Comparison of ENCODE assay signal across 12 cellular contexts in the genomic region with DNA sequence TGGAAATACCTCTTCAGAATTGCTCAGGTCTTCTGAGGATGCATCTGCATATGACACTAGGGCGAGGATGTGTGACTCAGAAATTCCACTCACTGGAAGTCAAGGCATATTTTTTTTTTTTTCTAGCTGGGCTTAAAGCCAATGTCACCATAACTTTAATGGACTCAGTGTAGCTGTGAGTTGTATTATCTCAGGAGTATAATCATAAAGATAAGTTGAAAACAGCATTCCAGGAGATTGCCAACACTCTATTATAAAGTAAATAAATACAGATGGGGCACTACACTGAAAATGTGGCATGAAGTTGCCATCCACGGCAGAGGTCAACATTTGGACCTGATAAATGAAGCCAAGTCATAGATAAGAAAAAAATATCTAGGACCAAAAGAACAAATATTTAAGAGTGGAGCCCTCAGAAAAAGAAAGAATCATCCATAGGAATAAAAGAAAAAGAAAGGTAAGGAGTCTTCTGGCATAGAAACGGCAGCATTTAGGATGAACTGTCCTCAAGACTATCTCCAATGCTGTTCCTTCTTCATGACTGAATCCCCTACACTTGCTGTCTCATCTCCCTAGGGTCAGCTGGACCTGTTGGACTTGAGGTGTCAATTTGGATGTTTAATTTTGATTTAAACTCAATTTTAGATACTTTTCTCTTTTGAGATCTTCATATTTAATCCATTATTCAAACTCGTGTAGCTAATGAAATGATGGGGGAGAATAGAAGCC.
DNase-seq lines count a peak whose midpoint lies in the region; ATAC-seq and TF ChIP-seq lines count a peak whose summit lies in the region.
"Had no signal": no experiment of that assay in that cellular context is flagged by ENCODE, and none has a peak within 500 bp of the region (broad histone marks: within the 10 kb centered on the region; RNA-seq: fewer than 3 reads in every experiment).

No MANE protein-coding gene starts in this region.

- H3K27ac ChIP-seq in adrenal gland, result no peak overlapping the region
- peak overlapping the region; percentile 0 to 45 for H3K27ac ChIP-seq in tibial artery

- no peaks in the 10 kb centered on the region for H3K4me1 Mint-ChIP-seq in activated CD4-positive, alpha-beta T cell treated with anti-CD3 and anti-CD28 coated beads, Interleukin-2, amount 10 ng/mL, durations not matched to agents 24 days and 14 days
- H3K4me1 Mint-ChIP-seq: stimulated activated naive B cell treated with anti-CD40 and anti-IgM and Interleukin-4, amounts not matched to agents 10 μg/mL and 1 μg/mL and 100 μg/mL, for 72 hours had no signal

- no peak for TF ChIP-seq POLR2A in adrenal gland (IDR thresholded peaks at IDR 0.05)

- peak; percentile 6 for DNase-seq in activated CD4-positive, alpha-beta T cell treated with anti-CD3 and anti-CD28 coated beads for 48 hours
- DNase-seq in activated CD4-positive, alpha-beta T cell treated with anti-CD3 and anti-CD28 coated beads, Interleukin-2, amount 10 ng/mL, durations not matched to agents 24 days and 14 days, result no peak
- DNase-seq in adrenal gland, result peak; percentile 43 to 71 (median 65)
- no peak for DNase-seq in left ventricle myocardium superior
- no peak for DNase-seq in tibial artery
- no peak for DNase-seq in NCI-H1092 (lab: John Stamatoyannopoulos, UW)
- DNase-seq in putamen (ENCODE audit: low spot score), result no peak
- DNase-seq: activated CD4-positive, alpha-beta T cell treated with anti-CD3 and anti-CD28 coated beads, Interleukin-2, amount 50 U/mL, for 48 hours; effector memory CD8-positive, alpha-beta T cell; NCI-H526 treated with DMSO at 0.1 percent for 48 hours; stimulated activated naive B cell treated with anti-CD40 and anti-IgM and Interleukin-4, amounts not matched to agents 10 μg/mL and 1 μg/mL and 100 μg/mL, for 72 hours had no signal

- WGBS in adrenal gland, 4 donors, result 47 to 58% (median 55%) methylated on average over 4 of the region's 4 CpGs

- H3K9me3 Mint-ChIP-seq in activated CD4-positive, alpha-beta T cell treated with anti-CD3 and anti-CD28 coated beads, Interleukin-2, amount 10 ng/mL, durations not matched to agents 24 days and 14 days, result no peaks in the 10 kb centered on the region
- H3K9me3 Mint-ChIP-seq: effector memory CD8-positive, alpha-beta T cell; stimulated activated naive B cell treated with anti-CD40 and anti-IgM and Interleukin-4, amounts not matched to agents 10 μg/mL and 1 μg/mL and 100 μg/mL, for 72 hours had no signal

- H3K27ac Mint-ChIP-seq in activated CD4-positive, alpha-beta T cell treated with anti-CD3 and anti-CD28 coated beads, Interleukin-2, amount 10 ng/mL, durations not matched to agents 24 days and 14 days, result no peak overlapping the region
- H3K27ac Mint-ChIP-seq: effector memory CD8-positive, alpha-beta T cell; stimulated activated naive B cell treated with anti-CD40 and anti-IgM and Interleukin-4, amounts not matched to agents 10 μg/mL and 1 μg/mL and 100 μg/mL, for 72 hours had no signal

- H3K4me3 ChIP-seq in adrenal gland (no peak overlapping the region), tibial artery (no peak overlapping the region)

- intact Hi-C loops in activated CD4-positive, alpha-beta T cell treated with anti-CD3 and anti-CD28 coated beads, Interleukin-2, amount 10 ng/mL, durations not matched to agents 24 days and 14 days (cut with micrococcal nuclease), result no loop called here
- intact Hi-C loops in adrenal gland (cut with DNase I) (no loop called here), left ventricle myocardium superior (cut with micrococcal nuclease) (no loop called here), tibial artery (cut with DNase I; ENCODE audit: low total_unique reads) (no loop called here)

- ATAC-seq in left ventricle myocardium superior, result peak; percentile 75
- no peak for ATAC-seq in HG03342 (IDR thresholded peaks at IDR 0.05; ENCODE audit: unreplicated experiment)
- ATAC-seq: effector memory CD8-positive, alpha-beta T cell; stimulated activated naive B cell treated with anti-CD40 and anti-IgM and Interleukin-4, amounts not matched to agents 10 μg/mL and 1 μg/mL and 100 μg/mL, for 72 hours had no signal

- H3K27me3 ChIP-seq in adrenal gland (no peaks in the 10 kb centered on the region), tibial artery (no peaks in the 10 kb centered on the region)

- no peak overlapping the region for H3K4me3 Mint-ChIP-seq in activated CD4-positive, alpha-beta T cell treated with anti-CD3 and anti-CD28 coated beads, Interleukin-2, amount 10 ng/mL, durations not matched to agents 24 days and 14 days
- H3K4me3 Mint-ChIP-seq: effector memory CD8-positive, alpha-beta T cell; stimulated activated naive B cell treated with anti-CD40 and anti-IgM and Interleukin-4, amounts not matched to agents 10 μg/mL and 1 μg/mL and 100 μg/mL, for 72 hours had no signal

- H3K36me3 Mint-ChIP-seq in activated CD4-positive, alpha-beta T cell treated with anti-CD3 and anti-CD28 coated beads, Interleukin-2, amount 10 ng/mL, durations not matched to agents 24 days and 14 days (ENCODE audit: low read depth), result no peaks in the 10 kb centered on the region
- H3K36me3 Mint-ChIP-seq: stimulated activated naive B cell treated with anti-CD40 and anti-IgM and Interleukin-4, amounts not matched to agents 10 μg/mL and 1 μg/mL and 100 μg/mL, for 72 hours had no signal

- H3K9me3 ChIP-seq in adrenal gland (replicated peaks in 1 of 3) (no peaks in the 10 kb centered on the region), tibial artery (no peaks in the 10 kb centered on the region)

- H3K36me3 ChIP-seq in adrenal gland (replicated peaks in 1 of 2) (no peaks in the 10 kb centered on the region), tibial artery (no peaks in the 10 kb centered on the region)

- H3K27me3 Mint-ChIP-seq in activated CD4-positive, alpha-beta T cell treated with anti-CD3 and anti-CD28 coated beads, Interleukin-2, amount 10 ng/mL, durations not matched to agents 24 days and 14 days, result peaks cover 5% of the 10 kb centered on the region
- H3K27me3 Mint-ChIP-seq: stimulated activated naive B cell treated with anti-CD40 and anti-IgM and Interleukin-4, amounts not matched to agents 10 μg/mL and 1 μg/mL and 100 μg/mL, for 72 hours had no signal

- no peak for TF ChIP-seq CTCF in adrenal gland (IDR thresholded peaks at IDR 0.05)
- TF ChIP-seq CTCF in tibial artery (IDR thresholded peaks at IDR 0.05), result no peak

- peaks cover 4 to 12% of the 10 kb centered on the region in 2 donors for H3K4me1 ChIP-seq in adrenal gland (replicated peaks in 1 of 2)
- H3K4me1 ChIP-seq in tibial artery, result peaks cover 0 to 34% (median 11%) of the 10 kb centered on the region in 4 donors

Comparison
In these comparisons a context has a peak if more than half of its experiments do, and no peak if none do; other contexts are left out.
1. DNase-seq: peak in activated CD4-positive, alpha-beta T cell treated with anti-CD3 and anti-CD28 coated beads for 48 hours (single experiment) and adrenal gland (7 of 7); none in activated CD4-positive, alpha-beta T cell treated with anti-CD3 and anti-CD28 coated beads, Interleukin-2, amount 10 ng/mL, durations not matched to agents 24 days and 14 days (single experiment), left ventricle myocardium superior (single experiment), tibial artery (0 of 2), NCI-H1092 (single experiment) and putamen (single experiment).
2. H3K27ac ChIP-seq: peak in tibial artery (2 of 2); none in adrenal gland (0 of 5).